Comparison of ENCODE assay signal across 10 cellular contexts in genomic region chr15:95325763-95326688, GRCh38.
DNase-seq lines count a peak whose midpoint lies in the region; ATAC-seq and TF ChIP-seq lines count a peak whose summit lies in the region.
"Had no signal": no experiment of that assay in that cellular context is flagged by ENCODE, and none has a peak within 500 bp of the region (broad histone marks: within the 10 kb centered on the region; RNA-seq: fewer than 3 reads in every experiment).

No MANE protein-coding gene starts in this region.

- ATAC-seq in GM21723 (IDR thresholded peaks at IDR 0.05; ENCODE audit: unreplicated experiment) (no peak), HG02588 (IDR thresholded peaks at IDR 0.05; ENCODE audit: unreplicated experiment) (no peak)

- H3K9ac ChIP-seq in colonic mucosa (ENCODE audit: low read depth in 2 of 2, low read length in 2 of 2) = peak overlapping the region in 1 of 2 donors; percentile 21

- intact Hi-C loops in colonic mucosa (cut with DNase I) = no loop called here

- TF ChIP-seq CTCF in colonic mucosa (IDR thresholded peaks at IDR 0.05) (no peak), retinal pigment epithelial cell (conservative IDR thresholded peaks at IDR 0.05; ENCODE audit: low read depth, low read length) (no peak), WERI-Rb-1 (IDR thresholded peaks at IDR 0.05; ENCODE audit: low read depth, low read length) (no peak)

- no peak for TF ChIP-seq POLR2A in erythroblast (IDR thresholded peaks at IDR 0.05; ENCODE audit: low read length)

- no peaks in the 10 kb centered on the region for H3K4me1 ChIP-seq in colonic mucosa

- H3K27me3 ChIP-seq in colonic mucosa (peaks cover 5% of the 10 kb centered on the region), WERI-Rb-1 (ENCODE audit: insufficient read depth, low read depth, severe bottlenecking) (peaks cover 42% of the 10 kb centered on the region)

- CTCF ChIA-PET in HEK293T (lab: Yijun Ruan, JAX) = no interaction called here

- H3K4me3 ChIP-seq in colonic mucosa = peak overlapping the region; percentile 9
- H3K4me3 ChIP-seq in retinal pigment epithelial cell (ENCODE audit: low read length) = peak overlapping the region; percentile 37
- H3K4me3 ChIP-seq in WERI-Rb-1 (ENCODE audit: low read depth, low read length) = no peak overlapping the region; the same call in 1 of the 2 replicates

- POLR2A ChIA-PET in HEK293T (lab: Yijun Ruan, JAX) = no interaction called here

- DNase-seq in HEK293T (ENCODE audit: extremely low spot score) (peak; percentile 22), colonic mucosa (no peak), inferior parietal cortex (ENCODE audit: extremely low spot score) (peak; percentile 26), retinal pigment epithelial cell (ENCODE audit: low read depth) (no peak), erythroblast (lab: John Stamatoyannopoulos, UW) (no peak), WERI-Rb-1 (no peak)
- DNase-seq: activated CD8-positive, alpha-beta memory T cell treated with anti-CD3 and anti-CD28 coated beads, Interleukin-2, amount 50 U/mL, for 4 hours; DMS 273 treated with DMSO at 0.1 percent for 48 hours had no signal

- H3K27ac ChIP-seq in colonic mucosa = peak overlapping the region; percentile 3
- H3K27ac ChIP-seq in WERI-Rb-1 = no peak overlapping the region

- H3K9me3 ChIP-seq in colonic mucosa = no peaks in the 10 kb centered on the region
- no peaks in the 10 kb centered on the region for H3K9me3 ChIP-seq in WERI-Rb-1 (ENCODE audit: severe bottlenecking)

- H3K36me3 ChIP-seq in colonic mucosa (no peaks in the 10 kb centered on the region), WERI-Rb-1 (no peaks in the 10 kb centered on the region)

TF ChIP-seq in HEK293T, 16 proteins besides CTCF, POLR2A, EP300 and RAD21:
- TF ChIP-seq ARNT (IDR thresholded peaks at IDR 0.05) = no peak
- no peak for TF ChIP-seq CTBP1 (IDR thresholded peaks at IDR 0.05; ENCODE audit: borderline replicate concordance)
- no peak for TF ChIP-seq FOXK2 (IDR thresholded peaks at IDR 0.05)
- no peak for TF ChIP-seq LEF1 (IDR thresholded peaks at IDR 0.05; ENCODE audit: borderline replicate concordance)
- no peak for TF ChIP-seq ZNF384 (IDR thresholded peaks at IDR 0.05)
- TF ChIP-seq FOXA1 (IDR thresholded peaks at IDR 0.05) = no peak
- TF ChIP-seq PKNOX1 (IDR thresholded peaks at IDR 0.05) = peak; percentile 79

Comparison
In these comparisons a context has a peak if more than half of its experiments do, and no peak if none do; other contexts are left out.
1. DNase-seq: peak in HEK293T (single experiment) and inferior parietal cortex (single experiment); none in colonic mucosa (single experiment), retinal pigment epithelial cell (single experiment), erythroblast (0 of 2) and WERI-Rb-1 (single experiment).